In the genomic region with DNA sequence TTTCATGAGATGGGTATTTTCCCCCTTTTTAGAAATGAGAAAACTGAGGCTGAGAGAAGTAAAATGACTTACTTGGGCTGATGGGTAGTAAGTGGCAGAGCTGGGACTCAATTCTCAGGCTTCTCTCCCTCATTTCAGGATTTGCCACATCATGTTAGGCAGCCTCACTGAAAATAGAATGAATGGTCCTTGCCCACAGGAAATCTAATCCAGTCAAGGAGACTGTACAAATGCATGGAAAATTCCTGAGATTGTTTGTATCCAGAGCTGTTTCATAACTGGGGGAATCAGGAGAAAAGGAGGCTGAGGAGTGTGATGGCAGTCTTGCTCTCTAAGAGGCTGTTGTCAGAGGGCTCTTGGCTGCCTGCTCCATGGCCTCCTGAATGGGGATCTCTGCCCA, we compare ENCODE assay signal across 22 cellular contexts.
A peak's percentile ranks its signal among the peaks of the same experiment; 100 is the strongest.
DNase-seq lines count a peak whose midpoint lies in the region; ATAC-seq and TF ChIP-seq lines count a peak whose summit lies in the region.
"Had no signal": no experiment of that assay in that cellular context is flagged by ENCODE, and none has a peak within 500 bp of the region (broad histone marks: within the 10 kb centered on the region; RNA-seq: fewer than 3 reads in every experiment).

No MANE protein-coding gene starts in this region.

- peaks cover 3% of the 10 kb centered on the region for H3K4me1 Mint-ChIP-seq in activated T-cell treated with anti-CD3 and anti-CD28 coated beads, Interleukin-2, amount 50 U/mL, for 24 hours (ENCODE audit: low read depth)
- H3K4me1 Mint-ChIP-seq: activated naive CD8-positive, alpha-beta T cell treated with anti-CD3 and anti-CD28 coated beads for 36 hours had no signal

- no peak overlapping the region for H3K4me2 ChIP-seq in trophoblast cell (ENCODE audit: low read length)

- ATAC-seq in gastrocnemius medialis (no peak), right lobe of liver (no peak)

- H3K9ac ChIP-seq in trophoblast cell (ENCODE audit: low read length): no peak overlapping the region

- H4K91ac ChIP-seq in trophoblast cell (ENCODE audit: low read depth, low read length): no peak overlapping the region

- H3K27me3 ChIP-seq in trophoblast cell (ENCODE audit: insufficient read depth, low read length): no peaks in the 10 kb centered on the region
- H3K27me3 ChIP-seq in gastrocnemius medialis: no peaks in the 10 kb centered on the region
- no peaks in the 10 kb centered on the region for H3K27me3 ChIP-seq in right lobe of liver
- H3K27me3 ChIP-seq: ovary, vagina had no signal

- no peak overlapping the region for H2AK5ac ChIP-seq in trophoblast cell (ENCODE audit: low read length)

- in situ Hi-C loops in gastrocnemius medialis (cut with MboI; ENCODE audit: low sequenced_read_pairs in 4 of 4): loop anchor here in 1 of 4 donors (25.0 kb wide), 2 partner anchors 398 to 748 kb away; no protein-coding TSS in a partner anchor

- H3K9me3 ChIP-seq in trophoblast cell (ENCODE audit: insufficient read depth, low read depth, low read length): peaks cover 2% of the 10 kb centered on the region
- H3K9me3 ChIP-seq in gastrocnemius medialis: no peaks in the 10 kb centered on the region
- no peaks in the 10 kb centered on the region for H3K9me3 ChIP-seq in right lobe of liver
- H3K9me3 ChIP-seq: ovary, spleen, vagina had no signal

- H3K4ac ChIP-seq in trophoblast cell (ENCODE audit: low read depth, low read length): no peak overlapping the region

- H2BK120ac ChIP-seq in trophoblast cell (ENCODE audit: insufficient read depth, low read length, poor library complexity): no peak overlapping the region

- H3K4me3 ChIP-seq in fibroblast of pulmonary artery (replicated peaks; ENCODE audit: low read depth, low read length): no peak overlapping the region
- no peak overlapping the region for H3K4me3 ChIP-seq in trophoblast cell (ENCODE audit: low read depth, low read length)
- H3K4me3 ChIP-seq in gastrocnemius medialis: no peak overlapping the region
- no peak overlapping the region for H3K4me3 ChIP-seq in right lobe of liver
- H3K4me3 ChIP-seq: ovary, spleen, vagina had no signal

- no peak overlapping the region for H4K12ac ChIP-seq in trophoblast cell (ENCODE audit: low read depth, low read length)

- no peak overlapping the region for H3K18ac ChIP-seq in trophoblast cell (ENCODE audit: low read length)

- H3K79me1 ChIP-seq in trophoblast cell (ENCODE audit: low read length): peaks cover 5% of the 10 kb centered on the region

- no peak overlapping the region for H3K4me3 Mint-ChIP-seq in activated T-cell treated with anti-CD3 and anti-CD28 coated beads, Interleukin-2, amount 50 U/mL, for 24 hours
- H3K4me3 Mint-ChIP-seq: activated naive CD8-positive, alpha-beta T cell treated with anti-CD3 and anti-CD28 coated beads for 36 hours had no signal

- H3K14ac ChIP-seq in trophoblast cell (ENCODE audit: low read length): no peak overlapping the region

- no peak overlapping the region for H2BK5ac ChIP-seq in trophoblast cell (ENCODE audit: low read depth, low read length, poor library complexity)

- H3K4me1 ChIP-seq in trophoblast cell (ENCODE audit: control insufficient read depth in 1 of 2, insufficient read depth in 2 of 2, low read length in 2 of 2): peaks cover 7 to 15% of the 10 kb centered on the region in 2 experiments
- no peaks in the 10 kb centered on the region for H3K4me1 ChIP-seq in gastrocnemius medialis
- no peaks in the 10 kb centered on the region for H3K4me1 ChIP-seq in right lobe of liver
- H3K4me1 ChIP-seq: spleen, vagina had no signal

- peak overlapping the region; percentile 19 for H2AFZ ChIP-seq in trophoblast cell (ENCODE audit: insufficient read depth, low read length, poor library complexity)

- H3K23ac ChIP-seq in trophoblast cell (ENCODE audit: low read length): no peak overlapping the region

- no peak overlapping the region for H3K27ac Mint-ChIP-seq in activated T-cell treated with anti-CD3 and anti-CD28 coated beads, Interleukin-2, amount 50 U/mL, for 24 hours
- H3K27ac Mint-ChIP-seq: activated naive CD8-positive, alpha-beta T cell treated with anti-CD3 and anti-CD28 coated beads for 36 hours had no signal

- TF ChIP-seq POLR2A in gastrocnemius medialis (IDR thresholded peaks at IDR 0.05) (no peak), right lobe of liver (IDR thresholded peaks at IDR 0.05) (no peak)

- intact Hi-C loops in gastrocnemius medialis (cut with DNase I; ENCODE audit: low total_unique reads): loop anchor here (5.0 kb wide), 1 partner anchor 403 kb away; no protein-coding TSS in a partner anchor
- intact Hi-C loops in right lobe of liver (cut with DNase I): no loop called here

- TF ChIP-seq CTCF in AG09319 (IDR thresholded peaks at IDR 0.05; ENCODE audit: low read depth, low read length) (no peak), fibroblast of pulmonary artery (IDR thresholded peaks at IDR 0.05; ENCODE audit: low read length, missing control alignments) (no peak), gastrocnemius medialis (IDR thresholded peaks at IDR 0.05 in 4 of 5, conservative IDR thresholded peaks at IDR 0.05 in 1 of 5) (no peak), right lobe of liver (IDR thresholded peaks at IDR 0.05) (no peak)

- H4K8ac ChIP-seq in trophoblast cell (ENCODE audit: low read depth, low read length): no peak overlapping the region

- H3K79me2 ChIP-seq in trophoblast cell (ENCODE audit: control insufficient read depth, insufficient read depth, low read length, poor library complexity): no peaks in the 10 kb centered on the region

- H3K36me3 Mint-ChIP-seq in activated T-cell treated with anti-CD3 and anti-CD28 coated beads, Interleukin-2, amount 50 U/mL, for 24 hours (ENCODE audit: low read depth): no peaks in the 10 kb centered on the region

- H3K36me3 ChIP-seq in trophoblast cell (ENCODE audit: control insufficient read depth in 1 of 2, insufficient read depth in 2 of 2, low read length in 2 of 2) (no peaks in the 10 kb centered on the region), gastrocnemius medialis (no peaks in the 10 kb centered on the region), right lobe of liver (no peaks in the 10 kb centered on the region)
- H3K36me3 ChIP-seq: ovary, spleen, vagina had no signal

- no peak overlapping the region for H2BK12ac ChIP-seq in trophoblast cell (ENCODE audit: low read length)

- H3K27ac ChIP-seq in angular gyrus (ENCODE audit: low read depth, low read length) (peak overlapping the region; percentile 80), trophoblast cell (ENCODE audit: low read depth, low read length) (no peak overlapping the region), gastrocnemius medialis (no peak overlapping the region), right lobe of liver (no peak overlapping the region)
- H3K27ac ChIP-seq: ovary, spleen, vagina had no signal

- peak; percentile 11 for DNase-seq in AG09319 (ENCODE audit: extremely low read depth, low read depth)
- peak; percentile 53 for DNase-seq in fibroblast of pulmonary artery (ENCODE audit: low read depth)
- DNase-seq in trophoblast cell: peak in 1 of 2 donors; percentile 39
- no peak for DNase-seq in activated T-cell treated with anti-CD3 and anti-CD28 coated beads, Interleukin-2, amount 50 U/mL, for 24 hours
- DNase-seq in gastrocnemius medialis: no peak
- no peak for DNase-seq in right lobe of liver
- no peak for DNase-seq in cerebellum (ENCODE audit: low spot score)
- DNase-seq: activated CD4-positive, alpha-beta T cell treated with anti-CD3 and anti-CD28 coated beads, Interleukin-2, amount 50 U/mL, for 4 hours; activated naive CD8-positive, alpha-beta T cell treated with anti-CD3 and anti-CD28 coated beads for 36 hours; activated T-cell treated with anti-CD3 and anti-CD28 coated beads, Interleukin-2, amount 50 U/mL, for 48 hours; AML-193; GF-D8; H7; kidney; NCI-H1436; NCI-H345; ovary; spleen; stimulated activated naive CD4-positive, alpha-beta T cell; SW 1271 had no signal

- H3K9me3 Mint-ChIP-seq in activated T-cell treated with anti-CD3 and anti-CD28 coated beads, Interleukin-2, amount 50 U/mL, for 24 hours: no peaks in the 10 kb centered on the region
- H3K9me3 Mint-ChIP-seq: activated naive CD8-positive, alpha-beta T cell treated with anti-CD3 and anti-CD28 coated beads for 36 hours had no signal

- H3K27me3 Mint-ChIP-seq in activated T-cell treated with anti-CD3 and anti-CD28 coated beads, Interleukin-2, amount 50 U/mL, for 24 hours: peaks cover 10% of the 10 kb centered on the region
- H3K27me3 Mint-ChIP-seq: activated naive CD8-positive, alpha-beta T cell treated with anti-CD3 and anti-CD28 coated beads for 36 hours had no signal

Comparison
In these comparisons a context has a peak if more than half of its experiments do, and no peak if none do; other contexts are left out.
1. DNase-seq: peak in AG09319 (single experiment) and fibroblast of pulmonary artery (single experiment); none in activated T-cell treated with anti-CD3 and anti-CD28 coated beads, Interleukin-2, amount 50 U/mL, for 24 hours (single experiment), gastrocnemius medialis (0 of 2), right lobe of liver (0 of 3) and cerebellum (single experiment).